Comparison of ENCODE assay signal across 9 cellular contexts in genomic region chrX:94058728-94059382, GRCh38.
DNase-seq lines count a peak whose midpoint lies in the region; ATAC-seq and TF ChIP-seq lines count a peak whose summit lies in the region.
"Had no signal": no experiment of that assay in that cellular context is flagged by ENCODE, and none has a peak within 500 bp of the region (broad histone marks: within the 10 kb centered on the region; RNA-seq: fewer than 3 reads in every experiment).

No MANE protein-coding gene starts in this region.

- H3K27ac ChIP-seq in RWPE2 (ENCODE audit: poor library complexity, severe bottlenecking) (no peak overlapping the region), vagina (no peak overlapping the region)

- no peak for TF ChIP-seq POLR2A in vagina (IDR thresholded peaks at IDR 0.05)
- TF ChIP-seq POLR2A in GM18505 (IDR thresholded peaks at IDR 0.05; ENCODE audit: borderline replicate concordance, extremely low read depth, insufficient read depth, insufficient read length) = no peak

- no peaks in the 10 kb centered on the region for H3K36me3 ChIP-seq in RWPE2 (ENCODE audit: low read depth)
- no peaks in the 10 kb centered on the region for H3K36me3 ChIP-seq in vagina

- ATAC-seq in GM21360 (IDR thresholded peaks at IDR 0.05; ENCODE audit: unreplicated experiment) (peak; percentile 59), RWPE2 (ENCODE audit: low read depth) (peak; percentile 46; the same call in 2 of the 3 replicates), GM18505 (IDR thresholded peaks at IDR 0.05; ENCODE audit: unreplicated experiment) (no peak)

- peak; percentile 55 for TF ChIP-seq CTCF in RWPE2 (IDR thresholded peaks at IDR 0.05; ENCODE audit: poor library complexity, severe bottlenecking)
- no peak for TF ChIP-seq CTCF in vagina (IDR thresholded peaks at IDR 0.05)

- H3K9me3 ChIP-seq in RWPE2 (ENCODE audit: severe bottlenecking) = no peaks in the 10 kb centered on the region
- H3K9me3 ChIP-seq in vagina = no peaks in the 10 kb centered on the region

- intact Hi-C loops in head of caudate nucleus (cut with DNase I) (no loop called here), vagina (cut with DNase I) (no loop called here)

- DNase-seq in ACHN (peak; percentile 20), RWPE2 (ENCODE audit: low spot score) (no peak), head of caudate nucleus (peak in 30 of 42 donors; percentile 7 to 63 (median 34)), GM19240 (ENCODE audit: insufficient read length, low spot score) (no peak), vagina (ENCODE audit: extremely low spot score in 2 of 2) (no peak)
- no peak for DNase-seq in stimulated activated CD4-positive, alpha-beta T cell treated with anti-CD3 and anti-CD28 coated beads, Interleukin-12 subunit alpha, Interleukin-12 subunit beta, amount 100 ng/mL, for 4 hours
- DNase-seq: immature natural killer cell had no signal

- H3K4me1 ChIP-seq in RWPE2 (ENCODE audit: insufficient read depth, poor library complexity, severe bottlenecking) (no peaks in the 10 kb centered on the region), vagina (no peaks in the 10 kb centered on the region)

- H3K27me3 ChIP-seq in RWPE2 (ENCODE audit: insufficient read depth, poor library complexity, severe bottlenecking) (no peaks in the 10 kb centered on the region), vagina (no peaks in the 10 kb centered on the region)

- in situ Hi-C loops in ACHN (cut with HindIII; ENCODE audit: low pct_ligation_motif_present, low pct_unique_long_range_greater_than_20kb, low sequenced_read_pairs) = no loop called here

- H3K4me3 ChIP-seq in RWPE2 (ENCODE audit: severe bottlenecking) (no peak overlapping the region), vagina (no peak overlapping the region)

Comparison
In these comparisons a context has a peak if more than half of its experiments do, and no peak if none do; other contexts are left out.
1. DNase-seq: peak in ACHN (single experiment) and head of caudate nucleus (30 of 42); none in RWPE2 (single experiment), GM19240 (single experiment), stimulated activated CD4-positive, alpha-beta T cell treated with anti-CD3 and anti-CD28 coated beads, Interleukin-12 subunit alpha, Interleukin-12 subunit beta, amount 100 ng/mL, for 4 hours (single experiment) and vagina (0 of 2).